Comparison of ENCODE assay signal across 8 cellular contexts in the genomic region with DNA sequence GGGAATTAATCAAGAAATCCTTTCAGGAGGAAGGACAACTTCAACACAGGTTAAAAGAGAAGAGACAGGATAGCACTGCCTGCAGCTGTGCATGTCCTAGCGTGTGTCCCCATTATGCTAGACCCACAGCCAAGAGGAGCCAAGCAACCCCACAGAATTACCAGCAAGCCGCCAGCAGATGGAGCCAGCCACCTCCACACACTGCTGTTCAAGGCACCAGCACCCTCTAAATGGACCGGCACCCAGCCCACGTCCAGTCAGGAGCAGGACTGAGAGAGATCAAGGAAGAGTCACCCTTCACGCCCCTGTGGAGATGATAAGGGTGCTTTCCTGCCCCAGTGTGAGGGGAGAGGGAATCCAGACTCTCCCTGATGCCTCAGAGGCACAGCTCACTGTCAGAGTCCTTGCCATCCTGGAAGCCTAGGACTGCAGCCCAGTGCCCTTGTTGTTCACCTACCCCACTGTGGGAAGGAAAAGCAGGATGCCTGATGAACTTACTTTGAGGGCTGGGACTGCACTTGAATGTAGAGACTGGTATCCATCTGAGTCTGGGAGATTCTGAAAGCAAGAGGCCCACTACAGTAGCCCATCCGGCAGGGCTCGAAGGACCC. TPM values are rescaled to one million over a fixed set of nuclear protein-coding genes. Genes with fewer than 3 reads are reported as not detected.
A peak's percentile ranks its signal among the peaks of the same experiment; 100 is the strongest.
DNase-seq lines count a peak whose midpoint lies in the region; ATAC-seq and TF ChIP-seq lines count a peak whose summit lies in the region.

No MANE protein-coding gene starts in this region.

- TF ChIP-seq CTCF in HFFc6 (IDR thresholded peaks at IDR 0.05) (peak; percentile 86), OCI-LY3 (IDR thresholded peaks at IDR 0.05; ENCODE audit: low read depth, low read length) (peak; percentile 72)

- H3K9me3 ChIP-seq in OCI-LY3 (ENCODE audit: insufficient read depth, low read length) (no peaks in the 10 kb centered on the region), adipocyte (ENCODE audit: control insufficient read depth, low read length) (no peaks in the 10 kb centered on the region)

- peak; percentile 79 to 89 for ATAC-seq in left cardiac atrium
- ATAC-seq in GM21526 (IDR thresholded peaks at IDR 0.05; ENCODE audit: low FRiP score, unreplicated experiment), result no peak

- H3K27me3 ChIP-seq in OCI-LY3 (ENCODE audit: low read depth, low read length) (peaks cover 4% of the 10 kb centered on the region), adipocyte (replicated peaks; ENCODE audit: control insufficient read depth, insufficient read depth, low read length) (no peaks in the 10 kb centered on the region)

- H3K36me3 ChIP-seq in OCI-LY3 (replicated peaks; ENCODE audit: low read depth, low read length) (no peaks in the 10 kb centered on the region), adipocyte (ENCODE audit: control insufficient read depth, insufficient read depth, low read length, severe bottlenecking) (no peaks in the 10 kb centered on the region)

- H3K27me3 Mint-ChIP-seq in HFFc6 (ENCODE audit: insufficient read depth) (peaks cover 22% of the 10 kb centered on the region), immature natural killer cell (ENCODE audit: low read depth in 3 of 3) (peaks cover 3 to 18% (median 9%) of the 10 kb centered on the region in 3 donors)

- no peaks in the 10 kb centered on the region for H3K79me2 ChIP-seq in OCI-LY3 (ENCODE audit: low read length)

- DNase-seq in EL (peak; percentile 62), HFFc6 (peak; percentile 54), adipocyte (ENCODE audit: low read depth) (peak; percentile 83), left cardiac atrium (peak; percentile 88), posterior vena cava (ENCODE audit: low spot score) (peak; percentile 95), immature natural killer cell (no peak)

- intact Hi-C loops in left cardiac atrium (cut with DNase I) (no loop called here), posterior vena cava (cut with DNase I) (no loop called here)

- H3K9ac ChIP-seq in OCI-LY3 (ENCODE audit: low read length) (no peak overlapping the region), adipocyte (ENCODE audit: low read length) (peak overlapping the region; percentile 91)

- H3K36me3 Mint-ChIP-seq in HFFc6 (ENCODE audit: low read depth) (no peaks in the 10 kb centered on the region), immature natural killer cell (no peaks in the 10 kb centered on the region)

- peaks cover 21% of the 10 kb centered on the region for H3K4me1 Mint-ChIP-seq in HFFc6 (ENCODE audit: low read depth)
- H3K4me1 Mint-ChIP-seq in immature natural killer cell, result no peaks in the 10 kb centered on the region

- no peak overlapping the region for H3K4me2 ChIP-seq in OCI-LY3 (ENCODE audit: low read length)

- peaks cover 3% of the 10 kb centered on the region; the same call in 1 of the 2 replicates for H3K4me1 ChIP-seq in OCI-LY3 (ENCODE audit: low read length)
- H3K4me1 ChIP-seq in adipocyte (ENCODE audit: control insufficient read depth, insufficient read depth, low read length), result peaks cover 60% of the 10 kb centered on the region

- no peak overlapping the region; the same call in 1 of the 2 replicates for H2AFZ ChIP-seq in OCI-LY3 (ENCODE audit: low read depth, low read length)

- H3K4me3 ChIP-seq in OCI-LY3 (ENCODE audit: low read length) (no peak overlapping the region), adipocyte (ENCODE audit: low read length) (peak overlapping the region; percentile 81)

- H3K9me3 Mint-ChIP-seq in HFFc6, result no peaks in the 10 kb centered on the region
- H3K9me3 Mint-ChIP-seq in immature natural killer cell, result no peaks in the 10 kb centered on the region

- H4K20me1 ChIP-seq in OCI-LY3 (ENCODE audit: insufficient read depth, low read length), result no peaks in the 10 kb centered on the region

- no peak overlapping the region for H3K27ac ChIP-seq in OCI-LY3 (ENCODE audit: low read length)

- no peak overlapping the region for H3K4me3 Mint-ChIP-seq in HFFc6
- no peak overlapping the region for H3K4me3 Mint-ChIP-seq in immature natural killer cell

- H3K27ac Mint-ChIP-seq in HFFc6 (no peak overlapping the region), immature natural killer cell (no peak overlapping the region)

RNA-seq across cellular contexts. Expression of gene CTTNBP2NL, which starts 37.1 kb away (rescaled TPM):
- 10 to 100 TPM; 71.9 to 80.8 (median 76.5) TPM for total RNA-seq in HFFc6 (2021; fragmentation: NEBNext Ultra II Directional; extraction: Animal tissue kit (Norgen Biotek cat#: 25700))
- total RNA-seq in left cardiac atrium (10 to 100 TPM; 17.1 to 24.3 TPM), posterior vena cava (10 to 100 TPM; 36.3 to 48.6 TPM)
- under 1 TPM in 1 of 3 donors, not detected in 2; 0.03 TPM for polyA plus RNA-seq in immature natural killer cell

Comparison
In these comparisons a context has a peak if more than half of its experiments do, and no peak if none do; other contexts are left out.
1. DNase-seq: peak in EL (single experiment), HFFc6 (single experiment), adipocyte (single experiment), left cardiac atrium (single experiment) and posterior vena cava (single experiment); none in immature natural killer cell (0 of 3).